In the genomic region with DNA sequence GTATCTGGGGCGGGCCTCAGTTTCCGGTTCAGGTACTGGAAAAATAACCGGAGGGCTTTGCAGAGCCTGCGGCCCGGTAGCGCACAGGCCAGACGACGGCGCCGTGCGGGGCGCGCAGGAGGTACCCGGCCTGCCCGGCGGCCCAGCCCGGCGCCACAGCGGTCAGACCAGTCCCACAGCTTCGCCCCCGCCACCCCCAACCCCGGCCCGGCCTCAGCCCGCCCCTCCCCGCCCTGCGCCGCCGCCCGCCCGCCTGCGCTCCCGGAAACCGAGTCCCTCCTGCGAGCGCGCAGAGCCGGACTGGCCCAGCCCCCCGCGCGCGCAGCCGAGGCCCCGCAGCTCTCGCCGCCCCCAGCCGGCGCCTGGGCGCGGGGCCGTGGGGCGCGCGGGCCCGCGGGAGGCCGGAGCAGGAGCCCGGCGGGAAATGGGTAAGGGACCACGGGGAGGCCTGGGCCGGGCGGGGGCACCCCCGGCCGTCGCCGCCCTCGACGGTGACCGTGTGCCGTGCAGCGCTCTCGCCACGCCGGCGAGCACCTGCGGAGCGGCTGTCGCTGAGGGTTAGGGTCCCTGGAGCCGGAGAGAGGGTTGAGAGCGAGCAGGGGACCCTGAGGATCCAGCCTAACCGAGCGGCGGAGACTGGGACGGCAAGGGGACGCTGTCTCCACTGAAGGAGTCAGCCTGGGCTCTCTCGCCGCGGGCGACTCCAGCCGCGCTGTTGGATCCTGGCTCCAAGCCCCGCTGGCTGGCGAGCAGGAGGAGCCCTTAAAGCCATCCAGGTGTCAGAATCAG, we compare ENCODE assay signal across 1 cellular context.
TF ChIP-seq lines count a peak whose summit lies in the region.

No MANE protein-coding gene starts in this region.

TF ChIP-seq in HepG2, 621 proteins besides CTCF, POLR2A, EP300 and RAD21 (continued from another document):
- TF ChIP-seq, protein P1, sequence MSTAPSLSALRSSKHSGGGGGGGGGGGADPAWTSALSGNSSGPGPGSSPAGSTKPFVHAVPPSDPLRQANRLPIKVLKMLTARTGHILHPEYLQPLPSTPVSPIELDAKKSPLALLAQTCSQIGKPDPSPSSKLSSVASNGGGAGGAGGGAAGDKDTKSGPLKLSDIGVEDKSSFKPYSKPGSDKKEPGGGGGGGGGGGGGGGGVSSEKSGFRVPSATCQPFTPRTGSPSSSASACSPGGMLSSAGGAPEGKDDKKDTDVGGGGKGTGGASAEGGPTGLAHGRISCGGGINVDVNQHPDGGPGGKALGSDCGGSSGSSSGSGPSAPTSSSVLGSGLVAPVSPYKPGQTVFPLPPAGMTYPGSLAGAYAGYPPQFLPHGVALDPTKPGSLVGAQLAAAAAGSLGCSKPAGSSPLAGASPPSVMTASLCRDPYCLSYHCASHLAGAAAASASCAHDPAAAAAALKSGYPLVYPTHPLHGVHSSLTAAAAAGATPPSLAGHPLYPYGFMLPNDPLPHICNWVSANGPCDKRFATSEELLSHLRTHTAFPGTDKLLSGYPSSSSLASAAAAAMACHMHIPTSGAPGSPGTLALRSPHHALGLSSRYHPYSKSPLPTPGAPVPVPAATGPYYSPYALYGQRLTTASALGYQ (CRISPR knock-in tag; IDR thresholded peaks at IDR 0.05), result no peak
- TF ChIP-seq ZNF83 (CRISPR knock-in tag; IDR thresholded peaks at IDR 0.05; ENCODE audit: borderline replicate concordance), result no peak
- peak; percentile 21 for TF ChIP-seq YY1 (IDR thresholded peaks at IDR 0.05; ENCODE audit: insufficient read depth, insufficient replicate concordance, low read depth, low read length)
- no peak for TF ChIP-seq GTF2F1 (IDR thresholded peaks at IDR 0.05; ENCODE audit: low read length)
- TF ChIP-seq, protein P2, sequence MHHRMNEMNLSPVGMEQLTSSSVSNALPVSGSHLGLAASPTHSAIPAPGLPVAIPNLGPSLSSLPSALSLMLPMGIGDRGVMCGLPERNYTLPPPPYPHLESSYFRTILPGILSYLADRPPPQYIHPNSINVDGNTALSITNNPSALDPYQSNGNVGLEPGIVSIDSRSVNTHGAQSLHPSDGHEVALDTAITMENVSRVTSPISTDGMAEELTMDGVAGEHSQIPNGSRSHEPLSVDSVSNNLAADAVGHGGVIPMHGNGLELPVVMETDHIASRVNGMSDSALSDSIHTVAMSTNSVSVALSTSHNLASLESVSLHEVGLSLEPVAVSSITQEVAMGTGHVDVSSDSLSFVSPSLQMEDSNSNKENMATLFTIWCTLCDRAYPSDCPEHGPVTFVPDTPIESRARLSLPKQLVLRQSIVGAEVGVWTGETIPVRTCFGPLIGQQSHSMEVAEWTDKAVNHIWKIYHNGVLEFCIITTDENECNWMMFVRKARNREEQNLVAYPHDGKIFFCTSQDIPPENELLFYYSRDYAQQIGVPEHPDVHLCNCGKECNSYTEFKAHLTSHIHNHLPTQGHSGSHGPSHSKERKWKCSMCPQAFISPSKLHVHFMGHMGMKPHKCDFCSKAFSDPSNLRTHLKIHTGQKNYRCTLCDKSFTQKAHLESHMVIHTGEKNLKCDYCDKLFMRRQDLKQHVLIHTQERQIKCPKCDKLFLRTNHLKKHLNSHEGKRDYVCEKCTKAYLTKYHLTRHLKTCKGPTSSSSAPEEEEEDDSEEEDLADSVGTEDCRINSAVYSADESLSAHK (CRISPR knock-in tag; IDR thresholded peaks at IDR 0.05; ENCODE audit: borderline replicate concordance), result 0 out of 2 replicates have a peak, but pooled peaks have one; percentile 45
- TF ChIP-seq, protein P3, sequence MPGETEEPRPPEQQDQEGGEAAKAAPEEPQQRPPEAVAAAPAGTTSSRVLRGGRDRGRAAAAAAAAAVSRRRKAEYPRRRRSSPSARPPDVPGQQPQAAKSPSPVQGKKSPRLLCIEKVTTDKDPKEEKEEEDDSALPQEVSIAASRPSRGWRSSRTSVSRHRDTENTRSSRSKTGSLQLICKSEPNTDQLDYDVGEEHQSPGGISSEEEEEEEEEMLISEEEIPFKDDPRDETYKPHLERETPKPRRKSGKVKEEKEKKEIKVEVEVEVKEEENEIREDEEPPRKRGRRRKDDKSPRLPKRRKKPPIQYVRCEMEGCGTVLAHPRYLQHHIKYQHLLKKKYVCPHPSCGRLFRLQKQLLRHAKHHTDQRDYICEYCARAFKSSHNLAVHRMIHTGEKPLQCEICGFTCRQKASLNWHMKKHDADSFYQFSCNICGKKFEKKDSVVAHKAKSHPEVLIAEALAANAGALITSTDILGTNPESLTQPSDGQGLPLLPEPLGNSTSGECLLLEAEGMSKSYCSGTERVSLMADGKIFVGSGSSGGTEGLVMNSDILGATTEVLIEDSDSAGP (CRISPR knock-in tag; IDR thresholded peaks at IDR 0.05; ENCODE audit: borderline replicate concordance), result peak; percentile 65; the same call in 1 of the 2 replicates
- no peak for TF ChIP-seq ZNF773 (CRISPR knock-in tag; IDR thresholded peaks at IDR 0.05; ENCODE audit: borderline replicate concordance)
- TF ChIP-seq, protein P4, sequence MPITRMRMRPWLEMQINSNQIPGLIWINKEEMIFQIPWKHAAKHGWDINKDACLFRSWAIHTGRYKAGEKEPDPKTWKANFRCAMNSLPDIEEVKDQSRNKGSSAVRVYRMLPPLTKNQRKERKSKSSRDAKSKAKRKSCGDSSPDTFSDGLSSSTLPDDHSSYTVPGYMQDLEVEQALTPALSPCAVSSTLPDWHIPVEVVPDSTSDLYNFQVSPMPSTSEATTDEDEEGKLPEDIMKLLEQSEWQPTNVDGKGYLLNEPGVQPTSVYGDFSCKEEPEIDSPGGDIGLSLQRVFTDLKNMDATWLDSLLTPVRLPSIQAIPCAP (CRISPR knock-in tag; IDR thresholded peaks at IDR 0.05; ENCODE audit: low read depth), result no peak
- peak; percentile 10; the same call in 1 of the 2 replicates for TF ChIP-seq BCL6 (CRISPR knock-in tag; IDR thresholded peaks at IDR 0.05)
- TF ChIP-seq ZNF660 (CRISPR knock-in tag; IDR thresholded peaks at IDR 0.05; ENCODE audit: borderline replicate concordance, low read depth), result no peak
- TF ChIP-seq ZNF430 (CRISPR knock-in tag; IDR thresholded peaks at IDR 0.05), result peak; percentile 67
- no peak for TF ChIP-seq ZSCAN20 (CRISPR knock-in tag; IDR thresholded peaks at IDR 0.05; ENCODE audit: borderline replicate concordance)
- TF ChIP-seq ZNF101 (CRISPR knock-in tag; IDR thresholded peaks at IDR 0.05; ENCODE audit: borderline replicate concordance, low read depth), result no peak
- TF ChIP-seq, protein P5, sequence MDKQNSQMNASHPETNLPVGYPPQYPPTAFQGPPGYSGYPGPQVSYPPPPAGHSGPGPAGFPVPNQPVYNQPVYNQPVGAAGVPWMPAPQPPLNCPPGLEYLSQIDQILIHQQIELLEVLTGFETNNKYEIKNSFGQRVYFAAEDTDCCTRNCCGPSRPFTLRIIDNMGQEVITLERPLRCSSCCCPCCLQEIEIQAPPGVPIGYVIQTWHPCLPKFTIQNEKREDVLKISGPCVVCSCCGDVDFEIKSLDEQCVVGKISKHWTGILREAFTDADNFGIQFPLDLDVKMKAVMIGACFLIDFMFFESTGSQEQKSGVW (CRISPR knock-in tag; IDR thresholded peaks at IDR 0.05; ENCODE audit: borderline replicate concordance), result no peak
- no peak for TF ChIP-seq ZNF367 (CRISPR knock-in tag; IDR thresholded peaks at IDR 0.05; ENCODE audit: borderline replicate concordance)
